In genomic region chr4:37908488-37909343, GRCh38 we compare ENCODE assay signal across 15 cellular contexts. TPM values are rescaled to one million over a fixed set of nuclear protein-coding genes. Genes with fewer than 3 reads are reported as not detected.
A peak's percentile ranks its signal among the peaks of the same experiment; 100 is the strongest.
DNase-seq lines count a peak whose midpoint lies in the region; ATAC-seq, FAIRE-seq and TF ChIP-seq lines count a peak whose summit lies in the region.
"Had no signal": no experiment of that assay in that cellular context is flagged by ENCODE, and none has a peak within 500 bp of the region (broad histone marks: within the 10 kb centered on the region; RNA-seq: fewer than 3 reads in every experiment).

No MANE protein-coding gene starts in this region.

- no peak for TF ChIP-seq EP300 in ovary (IDR thresholded peaks at IDR 0.05)

- H3K4me1 Mint-ChIP-seq in astrocyte (ENCODE audit: low read depth, unreplicated experiment) = peaks cover 4% of the 10 kb centered on the region

- TF ChIP-seq CTCF in astrocyte (IDR thresholded peaks at IDR 0.05; ENCODE audit: insufficient read depth, low read depth, low read length) = no peak
- TF ChIP-seq CTCF in ovary (IDR thresholded peaks at IDR 0.05) = no peak

- peak overlapping the region; percentile 69 for H2AFZ ChIP-seq in astrocyte (ENCODE audit: low read depth, low read length)
- H2AFZ ChIP-seq: PC-9 had no signal

- H3K27me3 Mint-ChIP-seq in astrocyte (ENCODE audit: low read depth, unreplicated experiment) = peaks cover 9% of the 10 kb centered on the region

- WGBS in ovary, 3 donors = 12 to 14% (median 14%) methylated on average over 21 of the region's 21 CpGs

- no peaks in the 10 kb centered on the region for H3K36me3 Mint-ChIP-seq in astrocyte (ENCODE audit: low read depth, unreplicated experiment)

- H3K4me3 ChIP-seq in astrocyte (ENCODE audit: insufficient read depth, low read depth, low read length) = peak overlapping the region; percentile 8
- H3K4me3 ChIP-seq in ovary = peak overlapping the region; percentile 10
- H3K4me3 ChIP-seq: BLaER1, PC-9, upper lobe of left lung had no signal

- intact Hi-C loops in head of caudate nucleus (cut with DNase I) = no loop called here
- intact Hi-C loops in ovary (cut with DNase I) = loop anchor here in 1 of 4 donors (5.0 kb wide), 1 partner anchor 84 kb away; no protein-coding TSS in a partner anchor

- H3K4me2 ChIP-seq in astrocyte (ENCODE audit: low read length) = peak overlapping the region; percentile 77
- H3K4me2 ChIP-seq: BLaER1, PC-9 had no signal

- no peak overlapping the region for H3K27ac Mint-ChIP-seq in astrocyte (ENCODE audit: unreplicated experiment)

- H3K79me2 ChIP-seq in astrocyte (ENCODE audit: insufficient read depth, low read length) = no peaks in the 10 kb centered on the region

- no peak for ATAC-seq in HG03432 (IDR thresholded peaks at IDR 0.05; ENCODE audit: unreplicated experiment)
- no peak for ATAC-seq in HG02678 (IDR thresholded peaks at IDR 0.05; ENCODE audit: unreplicated experiment)

- H3K27me3 ChIP-seq in astrocyte (ENCODE audit: insufficient read depth, low read length) (no peaks in the 10 kb centered on the region), ovary (no peaks in the 10 kb centered on the region)
- H3K27me3 ChIP-seq: BLaER1, upper lobe of left lung had no signal

- H3K4me1 ChIP-seq in astrocyte (ENCODE audit: insufficient read depth, low read length) (peaks cover 16% of the 10 kb centered on the region), ovary (ENCODE audit: insufficient read depth) (peaks cover 3% of the 10 kb centered on the region)
- H3K4me1 ChIP-seq: BLaER1, upper lobe of left lung had no signal

- H3K27ac ChIP-seq in astrocyte (ENCODE audit: low read depth, low read length) = peak overlapping the region; percentile 6
- peak overlapping the region; percentile 40 for H3K27ac ChIP-seq in ovary
- H3K27ac ChIP-seq: BLaER1, PC-9 had no signal

- no peak overlapping the region for H3K4me3 Mint-ChIP-seq in astrocyte (ENCODE audit: unreplicated experiment)
- H3K4me3 Mint-ChIP-seq: nephron progenitor cell had no signal

- H4K20me1 ChIP-seq in astrocyte (ENCODE audit: insufficient read depth, low read length) = no peaks in the 10 kb centered on the region

- DNase-seq in AG20443 (ENCODE audit: low spot score) (peak; percentile 29), astrocyte (ENCODE audit: low read depth) (peak; percentile 76), head of caudate nucleus (peak in 36 of 42 donors; percentile 19 to 84 (median 50)), ovary (peak in 4 of 5 donors; percentile 21 to 49 (median 28)), NCI-H1092 treated with DMSO at 0.1 percent for 48 hours (lab: John Stamatoyannopoulos, UW) (no peak)
- DNase-seq in stimulated activated CD4-positive, alpha-beta T cell treated with anti-CD3 and anti-CD28 coated beads, Interleukin-4, amount 100 ng/mL, for 24 hours = no peak
- DNase-seq: dermis blood vessel endothelial cell, NCI-H2029 treated with DMSO at 0.1 percent for 48 hours, nephron progenitor cell, PC-9, upper lobe of left lung had no signal

- no peaks in the 10 kb centered on the region for H3K9me3 Mint-ChIP-seq in astrocyte (ENCODE audit: unreplicated experiment)
- H3K9me3 Mint-ChIP-seq: nephron progenitor cell had no signal

- H3K9ac ChIP-seq in astrocyte (ENCODE audit: low read length) = peak overlapping the region; percentile 55
- H3K9ac ChIP-seq: BLaER1 had no signal

- no peak for FAIRE-seq in astrocyte (lab: Jason Lieb, UNC)
- FAIRE-seq: TTC549 had no signal

- no peaks in the 10 kb centered on the region for H3K9me3 ChIP-seq in astrocyte (ENCODE audit: insufficient read depth, low read depth, low read length)
- H3K9me3 ChIP-seq in ovary = no peaks in the 10 kb centered on the region
- H3K9me3 ChIP-seq: BLaER1, upper lobe of left lung had no signal

- TF ChIP-seq POLR2A in ovary (IDR thresholded peaks at IDR 0.05) = no peak

- H3K36me3 ChIP-seq in astrocyte (ENCODE audit: insufficient read depth, low read length) (no peaks in the 10 kb centered on the region), ovary (no peaks in the 10 kb centered on the region)
- H3K36me3 ChIP-seq: upper lobe of left lung had no signal

RNA-seq across cellular contexts. Expression of gene TBC1D1, which starts 17.8 kb away (rescaled TPM):
- total RNA-seq in astrocyte (54.5 and 59.8 TPM in 2 replicates), ovary (100 to 1,000 TPM in 1 of 7 donors, 10 to 100 TPM in 6; 41.9 to 104 (median 63.9) TPM)
- 10 to 100 TPM; 39.5 to 96.1 TPM for polyA plus RNA-seq in ovary

RNA-seq across cellular contexts. Expression of gene PTTG2, which starts 51.5 kb away (rescaled TPM):
- total RNA-seq in astrocyte (not detected in 2 replicates), ovary (1 to 10 TPM in 1 of 7 donors, under 1 TPM in 5, not detected in 1; 0.31 to 2.3 (median 0.77) TPM)
- under 1 TPM; 0.13 to 0.32 TPM for polyA plus RNA-seq in ovary

Comparison
In these comparisons a context has a peak if more than half of its experiments do, and no peak if none do; other contexts are left out.
1. DNase-seq: peak in AG20443 (single experiment), astrocyte (single experiment), head of caudate nucleus (36 of 42) and ovary (4 of 5); none in stimulated activated CD4-positive, alpha-beta T cell treated with anti-CD3 and anti-CD28 coated beads, Interleukin-4, amount 100 ng/mL, for 24 hours (single experiment) and NCI-H1092 treated with DMSO at 0.1 percent for 48 hours (single experiment).